Comparison of ENCODE assay signal across 16 cellular contexts in genomic region chr3:46321461-46322104, GRCh38.
DNase-seq lines count a peak whose midpoint lies in the region; ATAC-seq and TF ChIP-seq lines count a peak whose summit lies in the region.
"Had no signal": no experiment of that assay in that cellular context is flagged by ENCODE, and none has a peak within 500 bp of the region (broad histone marks: within the 10 kb centered on the region; RNA-seq: fewer than 3 reads in every experiment).

No MANE protein-coding gene starts in this region.

- no peak for ATAC-seq in GM21737 (IDR thresholded peaks at IDR 0.05; ENCODE audit: unreplicated experiment)
- no peak for ATAC-seq in stimulated activated effector memory CD8-positive, alpha-beta T cell treated with anti-CD3 and anti-CD28 coated beads, Interleukin-12 subunit alpha, Interleukin-12 subunit beta, amount 100 ng/mL, for 72 hours
- ATAC-seq: activated T-cell treated with anti-CD3 and anti-CD28 coated beads, Interleukin-2, amount 50 U/mL, for 72 hours; Panc1; SK-N-SH treated with all-trans-retinoic acid at 6 μM for 48 hours had no signal

- TF ChIP-seq CTCF in GM20000 (IDR thresholded peaks at IDR 0.05; ENCODE audit: extremely low read depth, missing control alignments) = no peak

- no peaks in the 10 kb centered on the region for H3K27me3 Mint-ChIP-seq in dendritic cell treated with granulocyte-macrophage colony-stimulating factor and Interleukin-4, amounts not matched to agents 40 ng/mL and 50 ng/mL, for 4 days

- intact Hi-C loops in dendritic cell treated with granulocyte-macrophage colony-stimulating factor and Interleukin-4, amounts not matched to agents 40 ng/mL and 50 ng/mL, for 4 days (cut with micrococcal nuclease) = no loop called here

- H3K27ac Mint-ChIP-seq in dendritic cell treated with granulocyte-macrophage colony-stimulating factor and Interleukin-4, amounts not matched to agents 40 ng/mL and 50 ng/mL, for 4 days = peak overlapping the region; percentile 90
- H3K27ac Mint-ChIP-seq in stimulated activated effector memory CD8-positive, alpha-beta T cell treated with anti-CD3 and anti-CD28 coated beads, Interleukin-12 subunit alpha, Interleukin-12 subunit beta, amount 100 ng/mL, for 72 hours = no peak overlapping the region
- H3K27ac Mint-ChIP-seq: activated CD4-positive, alpha-beta memory T cell treated with anti-CD3 and anti-CD28 coated beads for 36 hours; activated T-cell treated with anti-CD3 and anti-CD28 coated beads, Interleukin-2, amount 50 U/mL, for 72 hours had no signal

- peaks cover 6% of the 10 kb centered on the region for H3K36me3 Mint-ChIP-seq in dendritic cell treated with granulocyte-macrophage colony-stimulating factor and Interleukin-4, amounts not matched to agents 40 ng/mL and 50 ng/mL, for 4 days (ENCODE audit: low read depth)
- no peaks in the 10 kb centered on the region for H3K36me3 Mint-ChIP-seq in stimulated activated effector memory CD8-positive, alpha-beta T cell treated with anti-CD3 and anti-CD28 coated beads, Interleukin-12 subunit alpha, Interleukin-12 subunit beta, amount 100 ng/mL, for 72 hours

- peak overlapping the region; percentile 30 for H3K4me3 Mint-ChIP-seq in dendritic cell treated with granulocyte-macrophage colony-stimulating factor and Interleukin-4, amounts not matched to agents 40 ng/mL and 50 ng/mL, for 4 days
- no peak overlapping the region for H3K4me3 Mint-ChIP-seq in stimulated activated effector memory CD8-positive, alpha-beta T cell treated with anti-CD3 and anti-CD28 coated beads, Interleukin-12 subunit alpha, Interleukin-12 subunit beta, amount 100 ng/mL, for 72 hours
- H3K4me3 Mint-ChIP-seq: activated CD4-positive, alpha-beta memory T cell treated with anti-CD3 and anti-CD28 coated beads for 36 hours; activated T-cell treated with anti-CD3 and anti-CD28 coated beads, Interleukin-2, amount 50 U/mL, for 72 hours had no signal

- DNase-seq in CD1c-positive myeloid dendritic cell (ENCODE audit: extremely low spot score) = peak; percentile 77
- peak; percentile 33 for DNase-seq in GM20000 (ENCODE audit: low spot score)
- DNase-seq in NAMALWA (ENCODE audit: low spot score) = peak; percentile 0
- no peak for DNase-seq in HuH-7 (ENCODE audit: low spot score)
- no peak for DNase-seq in activated effector memory CD4-positive, alpha-beta T cell treated with anti-CD3 and anti-CD28 coated beads, Interleukin-2, amount 50 U/mL, for 16 hours
- no peak for DNase-seq in stimulated activated effector memory CD8-positive, alpha-beta T cell treated with anti-CD3 and anti-CD28 coated beads, Interleukin-12 subunit alpha, Interleukin-12 subunit beta, amount 100 ng/mL, for 72 hours (ENCODE audit: low spot score in 2 of 2)
- DNase-seq: activated CD4-positive, alpha-beta memory T cell treated with anti-CD3 and anti-CD28 coated beads for 36 hours; activated T-cell treated with anti-CD3 and anti-CD28 coated beads, Interleukin-2, amount 50 U/mL, for 72 hours; Calu3; NCI-H187; NCI-H446 treated with DMSO at 0.1 percent for 48 hours; substantia nigra had no signal

- peaks cover 15% of the 10 kb centered on the region for H3K9me3 Mint-ChIP-seq in dendritic cell treated with granulocyte-macrophage colony-stimulating factor and Interleukin-4, amounts not matched to agents 40 ng/mL and 50 ng/mL, for 4 days
- H3K9me3 Mint-ChIP-seq in stimulated activated effector memory CD8-positive, alpha-beta T cell treated with anti-CD3 and anti-CD28 coated beads, Interleukin-12 subunit alpha, Interleukin-12 subunit beta, amount 100 ng/mL, for 72 hours = peaks cover 4% of the 10 kb centered on the region

- peaks cover 54% of the 10 kb centered on the region for H3K4me1 Mint-ChIP-seq in dendritic cell treated with granulocyte-macrophage colony-stimulating factor and Interleukin-4, amounts not matched to agents 40 ng/mL and 50 ng/mL, for 4 days (ENCODE audit: low read depth)
- H3K4me1 Mint-ChIP-seq in stimulated activated effector memory CD8-positive, alpha-beta T cell treated with anti-CD3 and anti-CD28 coated beads, Interleukin-12 subunit alpha, Interleukin-12 subunit beta, amount 100 ng/mL, for 72 hours = no peaks in the 10 kb centered on the region

Comparison
In these comparisons a context has a peak if more than half of its experiments do, and no peak if none do; other contexts are left out.
1. DNase-seq: peak in CD1c-positive myeloid dendritic cell (single experiment), GM20000 (single experiment) and NAMALWA (single experiment); none in HuH-7 (single experiment), activated effector memory CD4-positive, alpha-beta T cell treated with anti-CD3 and anti-CD28 coated beads, Interleukin-2, amount 50 U/mL, for 16 hours (single experiment) and stimulated activated effector memory CD8-positive, alpha-beta T cell treated with anti-CD3 and anti-CD28 coated beads, Interleukin-12 subunit alpha, Interleukin-12 subunit beta, amount 100 ng/mL, for 72 hours (0 of 2).